ENCODE assay signal across 1 cellular context in the genomic region with DNA sequence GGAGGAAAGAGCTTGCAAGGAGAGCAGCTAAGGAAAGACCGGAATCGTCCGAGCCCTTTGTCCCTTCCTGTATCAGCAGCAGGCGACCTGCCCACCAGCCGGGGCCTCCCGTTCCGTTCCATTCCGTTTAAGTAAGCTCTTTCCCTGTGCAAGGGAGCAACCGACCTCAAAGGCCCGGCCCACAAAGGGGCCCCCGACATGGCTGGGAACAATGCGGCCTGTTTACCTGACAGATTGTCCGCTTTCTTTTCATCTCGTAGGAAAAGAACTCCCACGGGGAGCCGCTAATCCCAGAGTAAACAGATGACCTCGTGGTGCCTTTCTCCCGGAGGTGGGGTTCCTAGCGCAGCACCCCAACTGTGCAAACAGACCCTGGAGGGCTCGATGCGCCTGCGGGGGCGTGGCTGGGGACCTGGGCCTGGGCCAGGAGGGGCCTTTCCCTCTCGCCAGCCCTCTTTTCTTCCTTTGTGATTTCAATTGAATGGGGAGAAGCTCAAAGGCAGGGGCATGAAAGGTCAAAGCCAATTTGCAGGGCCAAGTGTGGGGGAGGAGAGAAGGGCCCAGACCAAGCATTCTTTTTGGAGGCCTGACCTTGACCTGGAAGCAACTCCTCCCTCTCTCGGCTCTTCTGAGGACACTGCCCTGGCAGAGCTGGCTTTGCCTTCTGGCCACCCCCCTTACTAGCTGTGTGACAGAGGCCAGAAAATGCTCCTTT.
TF ChIP-seq lines count a peak whose summit lies in the region.

No MANE protein-coding gene starts in this region.

TF ChIP-seq in HepG2, 621 proteins besides CTCF, POLR2A, EP300 and RAD21 (continued from another document and continues in another):
- TF ChIP-seq, protein P1, sequence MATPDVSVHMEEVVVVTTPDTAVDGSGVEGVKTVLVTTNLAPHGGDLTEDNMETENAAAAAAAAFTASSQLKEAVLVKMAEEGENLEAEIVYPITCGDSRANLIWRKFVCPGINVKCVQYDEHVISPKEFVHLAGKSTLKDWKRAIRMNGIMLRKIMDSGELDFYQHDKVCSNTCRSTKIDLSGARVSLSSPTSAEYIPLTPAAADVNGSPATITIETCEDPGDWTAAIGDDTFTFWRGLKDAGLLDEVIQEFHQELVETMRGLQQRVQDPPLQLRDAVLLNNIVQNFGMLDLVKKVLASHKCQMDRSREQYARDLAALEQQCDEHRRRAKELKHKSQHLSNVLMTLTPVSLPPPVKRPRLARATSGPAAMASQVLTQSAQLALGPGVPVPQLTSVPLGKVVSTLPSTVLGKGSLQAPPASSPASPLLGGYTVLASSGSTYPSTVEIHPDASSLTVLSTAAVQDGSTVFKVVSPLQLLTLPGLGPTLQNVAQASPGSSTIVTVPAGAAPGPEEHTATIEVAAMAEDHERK (CRISPR knock-in tag; IDR thresholded peaks at IDR 0.05; ENCODE audit: low read depth), result peak; percentile 53; the same call in 1 of the 2 replicates
- TF ChIP-seq TRIM24 (CRISPR knock-in tag; IDR thresholded peaks at IDR 0.05), result no peak
- TF ChIP-seq, protein P2, sequence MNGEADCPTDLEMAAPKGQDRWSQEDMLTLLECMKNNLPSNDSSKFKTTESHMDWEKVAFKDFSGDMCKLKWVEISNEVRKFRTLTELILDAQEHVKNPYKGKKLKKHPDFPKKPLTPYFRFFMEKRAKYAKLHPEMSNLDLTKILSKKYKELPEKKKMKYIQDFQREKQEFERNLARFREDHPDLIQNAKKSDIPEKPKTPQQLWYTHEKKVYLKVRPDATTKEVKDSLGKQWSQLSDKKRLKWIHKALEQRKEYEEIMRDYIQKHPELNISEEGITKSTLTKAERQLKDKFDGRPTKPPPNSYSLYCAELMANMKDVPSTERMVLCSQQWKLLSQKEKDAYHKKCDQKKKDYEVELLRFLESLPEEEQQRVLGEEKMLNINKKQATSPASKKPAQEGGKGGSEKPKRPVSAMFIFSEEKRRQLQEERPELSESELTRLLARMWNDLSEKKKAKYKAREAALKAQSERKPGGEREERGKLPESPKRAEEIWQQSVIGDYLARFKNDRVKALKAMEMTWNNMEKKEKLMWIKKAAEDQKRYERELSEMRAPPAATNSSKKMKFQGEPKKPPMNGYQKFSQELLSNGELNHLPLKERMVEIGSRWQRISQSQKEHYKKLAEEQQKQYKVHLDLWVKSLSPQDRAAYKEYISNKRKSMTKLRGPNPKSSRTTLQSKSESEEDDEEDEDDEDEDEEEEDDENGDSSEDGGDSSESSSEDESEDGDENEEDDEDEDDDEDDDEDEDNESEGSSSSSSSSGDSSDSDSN (CRISPR knock-in tag; IDR thresholded peaks at IDR 0.05), result peak; percentile 91
- TF ChIP-seq ASH2L (IDR thresholded peaks at IDR 0.05; ENCODE audit: insufficient read length, low read depth, low read length), result peak; percentile 98
- no peak for TF ChIP-seq RFX1 (IDR thresholded peaks at IDR 0.05)
- peak; percentile 97 for TF ChIP-seq ZNF614 (CRISPR knock-in tag; IDR thresholded peaks at IDR 0.05; ENCODE audit: borderline replicate concordance)
- peak; percentile 83; the same call in 1 of the 2 replicates for TF ChIP-seq ZMAT3 (CRISPR knock-in tag; conservative IDR thresholded peaks at IDR 0.05)
- TF ChIP-seq ZNF20 (CRISPR knock-in tag; IDR thresholded peaks at IDR 0.05), result peak; percentile 71; the same call in 1 of the 2 replicates
- peak; percentile 99 for TF ChIP-seq ZNF383 (CRISPR knock-in tag; IDR thresholded peaks at IDR 0.05; ENCODE audit: borderline replicate concordance)
- TF ChIP-seq ZNF460 (CRISPR knock-in tag; IDR thresholded peaks at IDR 0.05; ENCODE audit: borderline replicate concordance), result peak; percentile 67; the same call in 1 of the 2 replicates
- TF ChIP-seq, protein P3, sequence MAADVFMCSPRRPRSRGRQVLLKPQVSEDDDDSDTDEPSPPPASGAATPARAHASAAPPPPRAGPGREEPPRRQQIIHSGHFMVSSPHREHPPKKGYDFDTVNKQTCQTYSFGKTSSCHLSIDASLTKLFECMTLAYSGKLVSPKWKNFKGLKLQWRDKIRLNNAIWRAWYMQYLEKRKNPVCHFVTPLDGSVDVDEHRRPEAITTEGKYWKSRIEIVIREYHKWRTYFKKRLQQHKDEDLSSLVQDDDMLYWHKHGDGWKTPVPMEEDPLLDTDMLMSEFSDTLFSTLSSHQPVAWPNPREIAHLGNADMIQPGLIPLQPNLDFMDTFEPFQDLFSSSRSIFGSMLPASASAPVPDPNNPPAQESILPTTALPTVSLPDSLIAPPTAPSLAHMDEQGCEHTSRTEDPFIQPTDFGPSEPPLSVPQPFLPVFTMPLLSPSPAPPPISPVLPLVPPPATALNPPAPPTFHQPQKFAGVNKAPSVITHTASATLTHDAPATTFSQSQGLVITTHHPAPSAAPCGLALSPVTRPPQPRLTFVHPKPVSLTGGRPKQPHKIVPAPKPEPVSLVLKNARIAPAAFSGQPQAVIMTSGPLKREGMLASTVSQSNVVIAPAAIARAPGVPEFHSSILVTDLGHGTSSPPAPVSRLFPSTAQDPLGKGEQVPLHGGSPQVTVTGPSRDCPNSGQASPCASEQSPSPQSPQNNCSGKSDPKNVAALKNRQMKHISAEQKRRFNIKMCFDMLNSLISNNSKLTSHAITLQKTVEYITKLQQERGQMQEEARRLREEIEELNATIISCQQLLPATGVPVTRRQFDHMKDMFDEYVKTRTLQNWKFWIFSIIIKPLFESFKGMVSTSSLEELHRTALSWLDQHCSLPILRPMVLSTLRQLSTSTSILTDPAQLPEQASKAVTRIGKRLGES (CRISPR knock-in tag; IDR thresholded peaks at IDR 0.05; ENCODE audit: borderline replicate concordance), result peak; percentile 97
- peak; percentile 96; the same call in 1 of the 2 replicates for TF ChIP-seq NCOA1 (CRISPR knock-in tag; IDR thresholded peaks at IDR 0.05)
- TF ChIP-seq, protein P4, sequence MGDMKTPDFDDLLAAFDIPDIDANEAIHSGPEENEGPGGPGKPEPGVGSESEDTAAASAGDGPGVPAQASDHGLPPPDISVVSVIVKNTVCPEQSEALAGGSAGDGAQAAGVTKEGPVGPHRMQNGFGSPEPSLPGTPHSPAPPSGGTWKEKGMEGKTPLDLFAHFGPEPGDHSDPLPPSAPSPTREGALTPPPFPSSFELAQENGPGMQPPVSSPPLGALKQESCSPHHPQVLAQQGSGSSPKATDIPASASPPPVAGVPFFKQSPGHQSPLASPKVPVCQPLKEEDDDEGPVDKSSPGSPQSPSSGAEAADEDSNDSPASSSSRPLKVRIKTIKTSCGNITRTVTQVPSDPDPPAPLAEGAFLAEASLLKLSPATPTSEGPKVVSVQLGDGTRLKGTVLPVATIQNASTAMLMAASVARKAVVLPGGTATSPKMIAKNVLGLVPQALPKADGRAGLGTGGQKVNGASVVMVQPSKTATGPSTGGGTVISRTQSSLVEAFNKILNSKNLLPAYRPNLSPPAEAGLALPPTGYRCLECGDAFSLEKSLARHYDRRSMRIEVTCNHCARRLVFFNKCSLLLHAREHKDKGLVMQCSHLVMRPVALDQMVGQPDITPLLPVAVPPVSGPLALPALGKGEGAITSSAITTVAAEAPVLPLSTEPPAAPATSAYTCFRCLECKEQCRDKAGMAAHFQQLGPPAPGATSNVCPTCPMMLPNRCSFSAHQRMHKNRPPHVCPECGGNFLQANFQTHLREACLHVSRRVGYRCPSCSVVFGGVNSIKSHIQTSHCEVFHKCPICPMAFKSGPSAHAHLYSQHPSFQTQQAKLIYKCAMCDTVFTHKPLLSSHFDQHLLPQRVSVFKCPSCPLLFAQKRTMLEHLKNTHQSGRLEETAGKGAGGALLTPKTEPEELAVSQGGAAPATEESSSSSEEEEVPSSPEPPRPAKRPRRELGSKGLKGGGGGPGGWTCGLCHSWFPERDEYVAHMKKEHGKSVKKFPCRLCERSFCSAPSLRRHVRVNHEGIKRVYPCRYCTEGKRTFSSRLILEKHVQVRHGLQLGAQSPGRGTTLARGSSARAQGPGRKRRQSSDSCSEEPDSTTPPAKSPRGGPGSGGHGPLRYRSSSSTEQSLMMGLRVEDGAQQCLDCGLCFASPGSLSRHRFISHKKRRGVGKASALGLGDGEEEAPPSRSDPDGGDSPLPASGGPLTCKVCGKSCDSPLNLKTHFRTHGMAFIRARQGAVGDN (CRISPR knock-in tag; IDR thresholded peaks at IDR 0.05), result peak; percentile 96
- TF ChIP-seq, protein P5, sequence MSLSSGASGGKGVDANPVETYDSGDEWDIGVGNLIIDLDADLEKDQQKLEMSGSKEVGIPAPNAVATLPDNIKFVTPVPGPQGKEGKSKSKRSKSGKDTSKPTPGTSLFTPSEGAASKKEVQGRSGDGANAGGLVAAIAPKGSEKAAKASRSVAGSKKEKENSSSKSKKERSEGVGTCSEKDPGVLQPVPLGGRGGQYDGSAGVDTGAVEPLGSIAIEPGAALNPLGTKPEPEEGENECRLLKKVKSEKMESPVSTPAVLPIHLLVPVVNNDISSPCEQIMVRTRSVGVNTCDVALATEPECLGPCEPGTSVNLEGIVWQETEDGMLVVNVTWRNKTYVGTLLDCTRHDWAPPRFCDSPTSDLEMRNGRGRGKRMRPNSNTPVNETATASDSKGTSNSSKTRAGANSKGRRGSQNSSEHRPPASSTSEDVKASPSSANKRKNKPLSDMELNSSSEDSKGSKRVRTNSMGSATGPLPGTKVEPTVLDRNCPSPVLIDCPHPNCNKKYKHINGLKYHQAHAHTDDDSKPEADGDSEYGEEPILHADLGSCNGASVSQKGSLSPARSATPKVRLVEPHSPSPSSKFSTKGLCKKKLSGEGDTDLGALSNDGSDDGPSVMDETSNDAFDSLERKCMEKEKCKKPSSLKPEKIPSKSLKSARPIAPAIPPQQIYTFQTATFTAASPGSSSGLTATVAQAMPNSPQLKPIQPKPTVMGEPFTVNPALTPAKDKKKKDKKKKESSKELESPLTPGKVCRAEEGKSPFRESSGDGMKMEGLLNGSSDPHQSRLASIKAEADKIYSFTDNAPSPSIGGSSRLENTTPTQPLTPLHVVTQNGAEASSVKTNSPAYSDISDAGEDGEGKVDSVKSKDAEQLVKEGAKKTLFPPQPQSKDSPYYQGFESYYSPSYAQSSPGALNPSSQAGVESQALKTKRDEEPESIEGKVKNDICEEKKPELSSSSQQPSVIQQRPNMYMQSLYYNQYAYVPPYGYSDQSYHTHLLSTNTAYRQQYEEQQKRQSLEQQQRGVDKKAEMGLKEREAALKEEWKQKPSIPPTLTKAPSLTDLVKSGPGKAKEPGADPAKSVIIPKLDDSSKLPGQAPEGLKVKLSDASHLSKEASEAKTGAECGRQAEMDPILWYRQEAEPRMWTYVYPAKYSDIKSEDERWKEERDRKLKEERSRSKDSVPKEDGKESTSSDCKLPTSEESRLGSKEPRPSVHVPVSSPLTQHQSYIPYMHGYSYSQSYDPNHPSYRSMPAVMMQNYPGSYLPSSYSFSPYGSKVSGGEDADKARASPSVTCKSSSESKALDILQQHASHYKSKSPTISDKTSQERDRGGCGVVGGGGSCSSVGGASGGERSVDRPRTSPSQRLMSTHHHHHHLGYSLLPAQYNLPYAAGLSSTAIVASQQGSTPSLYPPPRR (CRISPR knock-in tag; IDR thresholded peaks at IDR 0.05; ENCODE audit: borderline replicate concordance), result peak; percentile 100
- TF ChIP-seq MBD4 (IDR thresholded peaks at IDR 0.05; ENCODE audit: borderline replicate concordance, low read length), result peak; percentile 96
- TF ChIP-seq SMARCE1 (IDR thresholded peaks at IDR 0.05; ENCODE audit: borderline replicate concordance), result no peak
- no peak for TF ChIP-seq ZNF138 (CRISPR knock-in tag; IDR thresholded peaks at IDR 0.05; ENCODE audit: low read depth)
- TF ChIP-seq SOX5 (CRISPR knock-in tag; IDR thresholded peaks at IDR 0.05; ENCODE audit: borderline replicate concordance), result peak; percentile 100
- TF ChIP-seq RARG (CRISPR knock-in tag; IDR thresholded peaks at IDR 0.05; ENCODE audit: low read depth), result no peak; the same call in 1 of the 2 replicates
- TF ChIP-seq TP53 (CRISPR knock-in tag; conservative IDR thresholded peaks at IDR 0.05), result peak; percentile 93
- peak; percentile 97; the same call in 1 of the 2 replicates for TF ChIP-seq NFKBIZ (CRISPR knock-in tag; IDR thresholded peaks at IDR 0.05)
- no peak for TF ChIP-seq ZNF839 (CRISPR knock-in tag; IDR thresholded peaks at IDR 0.05; ENCODE audit: borderline replicate concordance)
- TF ChIP-seq, protein P6, sequence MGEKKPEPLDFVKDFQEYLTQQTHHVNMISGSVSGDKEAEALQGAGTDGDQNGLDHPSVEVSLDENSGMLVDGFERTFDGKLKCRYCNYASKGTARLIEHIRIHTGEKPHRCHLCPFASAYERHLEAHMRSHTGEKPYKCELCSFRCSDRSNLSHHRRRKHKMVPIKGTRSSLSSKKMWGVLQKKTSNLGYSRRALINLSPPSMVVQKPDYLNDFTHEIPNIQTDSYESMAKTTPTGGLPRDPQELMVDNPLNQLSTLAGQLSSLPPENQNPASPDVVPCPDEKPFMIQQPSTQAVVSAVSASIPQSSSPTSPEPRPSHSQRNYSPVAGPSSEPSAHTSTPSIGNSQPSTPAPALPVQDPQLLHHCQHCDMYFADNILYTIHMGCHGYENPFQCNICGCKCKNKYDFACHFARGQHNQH (CRISPR knock-in tag; IDR thresholded peaks at IDR 0.05), result peak; percentile 99
- TF ChIP-seq TOPORS (CRISPR knock-in tag; IDR thresholded peaks at IDR 0.05), result peak; percentile 95
- peak; percentile 87 for TF ChIP-seq ZSCAN21 (CRISPR knock-in tag; IDR thresholded peaks at IDR 0.05; ENCODE audit: borderline replicate concordance)
- no peak for TF ChIP-seq PAF1 (CRISPR knock-in tag; IDR thresholded peaks at IDR 0.05)
- peak; percentile 97 for TF ChIP-seq CBFB (CRISPR knock-in tag; IDR thresholded peaks at IDR 0.05)
- no peak for TF ChIP-seq HMGA1 (CRISPR knock-in tag; conservative IDR thresholded peaks at IDR 0.05)
- peak; percentile 95 for TF ChIP-seq RFXAP (CRISPR knock-in tag; IDR thresholded peaks at IDR 0.05; ENCODE audit: borderline replicate concordance)
- peak; percentile 88 for TF ChIP-seq ARID2 (CRISPR knock-in tag; IDR thresholded peaks at IDR 0.05; ENCODE audit: borderline replicate concordance)
- TF ChIP-seq, protein P7, sequence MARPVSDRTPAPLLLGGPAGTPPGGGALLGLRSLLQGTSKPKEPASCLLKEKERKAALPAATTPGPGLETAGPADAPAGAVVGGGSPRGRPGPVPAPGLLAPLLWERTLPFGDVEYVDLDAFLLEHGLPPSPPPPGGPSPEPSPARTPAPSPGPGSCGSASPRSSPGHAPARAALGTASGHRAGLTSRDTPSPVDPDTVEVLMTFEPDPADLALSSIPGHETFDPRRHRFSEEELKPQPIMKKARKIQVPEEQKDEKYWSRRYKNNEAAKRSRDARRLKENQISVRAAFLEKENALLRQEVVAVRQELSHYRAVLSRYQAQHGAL (CRISPR knock-in tag; IDR thresholded peaks at IDR 0.05; ENCODE audit: not compliant biosample characterization), result peak; percentile 93
- TF ChIP-seq ZNF672 (CRISPR knock-in tag; IDR thresholded peaks at IDR 0.05), result peak; percentile 38; the same call in 1 of the 2 replicates
- peak; percentile 99 for TF ChIP-seq MEIS2 (CRISPR knock-in tag; IDR thresholded peaks at IDR 0.05)
- TF ChIP-seq, protein P8, sequence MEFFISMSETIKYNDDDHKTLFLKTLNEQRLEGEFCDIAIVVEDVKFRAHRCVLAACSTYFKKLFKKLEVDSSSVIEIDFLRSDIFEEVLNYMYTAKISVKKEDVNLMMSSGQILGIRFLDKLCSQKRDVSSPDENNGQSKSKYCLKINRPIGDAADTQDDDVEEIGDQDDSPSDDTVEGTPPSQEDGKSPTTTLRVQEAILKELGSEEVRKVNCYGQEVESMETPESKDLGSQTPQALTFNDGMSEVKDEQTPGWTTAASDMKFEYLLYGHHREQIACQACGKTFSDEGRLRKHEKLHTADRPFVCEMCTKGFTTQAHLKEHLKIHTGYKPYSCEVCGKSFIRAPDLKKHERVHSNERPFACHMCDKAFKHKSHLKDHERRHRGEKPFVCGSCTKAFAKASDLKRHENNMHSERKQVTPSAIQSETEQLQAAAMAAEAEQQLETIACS (CRISPR knock-in tag; IDR thresholded peaks at IDR 0.05), result peak; percentile 58
- TF ChIP-seq ZNF232 (CRISPR knock-in tag; IDR thresholded peaks at IDR 0.05; ENCODE audit: borderline replicate concordance), result peak; percentile 98
- TF ChIP-seq ZBTB3 (CRISPR knock-in tag; IDR thresholded peaks at IDR 0.05; ENCODE audit: borderline replicate concordance, low read depth), result peak; percentile 98
- TF ChIP-seq ZNF33A (CRISPR knock-in tag; IDR thresholded peaks at IDR 0.05; ENCODE audit: borderline replicate concordance), result peak; percentile 59; the same call in 1 of the 2 replicates
- TF ChIP-seq REXO4 (CRISPR knock-in tag; IDR thresholded peaks at IDR 0.05; ENCODE audit: borderline replicate concordance), result no peak
